29 cellular contexts compared by ENCODE assay signal in genomic region chr9:85703398-85703797, GRCh38.
A peak's percentile ranks its signal among the peaks of the same experiment; 100 is the strongest.
DNase-seq lines count a peak whose midpoint lies in the region; ATAC-seq lines count a peak whose summit lies in the region.
"Had no signal": no experiment of that assay in that cellular context is flagged by ENCODE, and none has a peak within 500 bp of the region (broad histone marks: within the 10 kb centered on the region; RNA-seq: fewer than 3 reads in every experiment).

No MANE protein-coding gene starts in this region.

- no peaks in the 10 kb centered on the region for H3K27me3 ChIP-seq in BLaER1
- H3K27me3 ChIP-seq: cardiac muscle cell, colonic mucosa, upper lobe of right lung had no signal

- peaks cover 26% of the 10 kb centered on the region; the same call in 1 of the 2 replicates for H4K20me1 ChIP-seq in BLaER1

- peak overlapping the region; percentile 17 for H3K27ac Mint-ChIP-seq in memory B cell
- H3K27ac Mint-ChIP-seq: activated CD4-positive, alpha-beta T cell treated with anti-CD3 and anti-CD28 coated beads for 36 hours; activated naive CD8-positive, alpha-beta T cell; H9 had no signal

- no peak overlapping the region for H3K4me3 Mint-ChIP-seq in memory B cell
- H3K4me3 Mint-ChIP-seq: activated CD4-positive, alpha-beta T cell treated with anti-CD3 and anti-CD28 coated beads for 36 hours; activated naive CD8-positive, alpha-beta T cell; H9 had no signal

- H3K9me3 ChIP-seq in BLaER1, result peaks cover 23% of the 10 kb centered on the region
- H3K9me3 ChIP-seq: colonic mucosa, upper lobe of right lung had no signal

- peaks cover 13% of the 10 kb centered on the region for H3K36me3 Mint-ChIP-seq in memory B cell

- H3K36me3 ChIP-seq in BLaER1, result peaks cover 23% of the 10 kb centered on the region
- H3K36me3 ChIP-seq: cardiac muscle cell, colonic mucosa, left ventricle myocardium inferior, upper lobe of right lung had no signal

- H3K27ac ChIP-seq in BLaER1, result no peak overlapping the region
- H3K27ac ChIP-seq: cardiac muscle cell, colonic mucosa, epithelial cell of prostate, KMS-11, left ventricle myocardium inferior, upper lobe of right lung, VCaP had no signal

- peaks cover 16% of the 10 kb centered on the region for H3K4me1 Mint-ChIP-seq in memory B cell
- H3K4me1 Mint-ChIP-seq: H9 had no signal

- peak overlapping the region; percentile 62 for H3K4me2 ChIP-seq in BLaER1
- H3K4me2 ChIP-seq: KMS-11 had no signal

- peaks cover 17% of the 10 kb centered on the region for H3K4me1 ChIP-seq in BLaER1
- H3K4me1 ChIP-seq: colonic mucosa had no signal

- H3K4me3 ChIP-seq in BLaER1, result no peak overlapping the region
- H3K4me3 ChIP-seq: cardiac muscle cell, colonic mucosa, left ventricle myocardium inferior, upper lobe of right lung had no signal

- no peak overlapping the region for H3K9ac ChIP-seq in BLaER1
- H3K9ac ChIP-seq: KMS-11 had no signal

- no peaks in the 10 kb centered on the region for H3K27me3 Mint-ChIP-seq in memory B cell
- H3K27me3 Mint-ChIP-seq: activated CD4-positive, alpha-beta T cell treated with anti-CD3 and anti-CD28 coated beads for 36 hours; activated naive CD8-positive, alpha-beta T cell had no signal

- ATAC-seq in memory B cell (ENCODE audit: low read depth), result no peak
- no peak for ATAC-seq in GM19328 (IDR thresholded peaks at IDR 0.05; ENCODE audit: unreplicated experiment)
- ATAC-seq: activated CD4-positive, alpha-beta T cell treated with anti-CD3 and anti-CD28 coated beads for 36 hours; PC-3 had no signal

- peak; percentile 26 for DNase-seq in EL
- peak; percentile 39 for DNase-seq in amniotic epithelial cell (ENCODE audit: low read depth)
- no peak for DNase-seq in memory B cell (ENCODE audit: low spot score in 2 of 2)
- DNase-seq in NCI-H187 (lab: John Stamatoyannopoulos, UW), result no peak
- no peak for DNase-seq in NCI-H2227 treated with DMSO at 0.1 percent for 48 hours (lab: John Stamatoyannopoulos, UW)
- DNase-seq in C1 segment of cervical spinal cord (lab: John Stamatoyannopoulos, UW), result no peak
- DNase-seq: activated CD4-positive, alpha-beta T cell treated with anti-CD3 and anti-CD28 coated beads for 36 hours; activated CD8-positive, alpha-beta memory T cell treated with anti-CD3 and anti-CD28 coated beads for 24 hours; activated effector memory CD4-positive, alpha-beta T cell treated with anti-CD3 and anti-CD28 coated beads, Interleukin-2, amount 50 U/mL, for 16 hours; activated T-cell treated with anti-CD3 and anti-CD28 coated beads for 4 hours; colonic mucosa; effector memory CD4-positive, alpha-beta T cell; glutamatergic neuron; H9; left ventricle myocardium inferior; NCI-H1417; NCI-H2081; NCI-H526; NK-92 treated with Interleukin-12 subunit alpha and Interleukin-12 subunit beta, amount 100 ng/mL, for 24 hours; PC-3; stimulated activated naive CD4-positive, alpha-beta T cell treated with Interleukin-2 at 50 U/mL for 16 hours; upper lobe of right lung had no signal

- peaks cover 3% of the 10 kb centered on the region for H3K9me3 Mint-ChIP-seq in memory B cell
- H3K9me3 Mint-ChIP-seq: H9 had no signal

Comparison
In these comparisons a context has a peak if more than half of its experiments do, and no peak if none do; other contexts are left out.
1. DNase-seq: peak in EL (single experiment) and amniotic epithelial cell (single experiment); none in memory B cell (0 of 2), NCI-H187 (0 of 2), NCI-H2227 treated with DMSO at 0.1 percent for 48 hours (single experiment) and C1 segment of cervical spinal cord (0 of 14).